Comparison of ENCODE assay signal across 22 cellular contexts in the genomic region with DNA sequence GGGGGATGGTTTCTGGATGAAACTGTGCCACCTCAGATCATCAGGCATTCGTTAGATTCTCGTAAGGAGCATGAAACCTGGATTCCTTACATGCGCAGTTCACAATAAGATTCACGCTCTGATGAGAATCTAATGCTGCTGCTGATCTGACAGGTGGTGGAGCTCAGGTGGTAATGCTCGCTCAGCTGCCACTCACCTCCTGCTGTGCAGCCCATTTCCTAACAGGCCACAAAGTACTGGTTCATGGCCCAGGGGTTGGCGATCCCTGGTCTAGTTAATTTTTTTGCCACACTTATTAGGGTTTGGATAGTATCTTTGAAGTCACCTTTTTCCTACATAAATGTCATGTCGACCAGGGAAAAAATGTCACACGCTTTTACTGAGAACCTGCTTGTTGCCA.
"Had no signal": no experiment of that assay in that cellular context is flagged by ENCODE, and none has a peak within 500 bp of the region (broad histone marks: within the 10 kb centered on the region; RNA-seq: fewer than 3 reads in every experiment).

No MANE protein-coding gene starts in this region.

- DNase-seq: activated CD4-positive, alpha-beta T cell treated with anti-CD3 and anti-CD28 coated beads, Interleukin-2, amount 10 ng/mL, durations not matched to agents 7 days and 5 days; activated CD8-positive, alpha-beta T cell treated with anti-CD3 and anti-CD28 coated beads, Interleukin-2, amount 10 ng/mL, durations not matched to agents 7 days and 5 days; activated naive CD4-positive, alpha-beta T cell treated with anti-CD3 and anti-CD28 coated beads, Interleukin-2, amount 10 ng/mL, durations not matched to agents 7 days and 5 days; activated naive CD8-positive, alpha-beta T cell treated with anti-CD3 and anti-CD28 coated beads, Interleukin-2, amount 50 U/mL, for 24 hours; activated T-cell treated with anti-CD3 and anti-CD28 coated beads, Interleukin-2, amount 50 U/mL, for 24 hours; anterior cingulate cortex; caudate nucleus; dorsolateral prefrontal cortex; foreskin keratinocyte; glutamatergic neuron; hippocampal formation; left colon; lower lobe of right lung; naive thymus-derived CD8-positive, alpha-beta T cell; ovary; right lobe of liver; stimulated activated CD4-positive, alpha-beta T cell treated with anti-CD3 and anti-CD28 coated beads, Interleukin-4, amount 100 ng/mL, for 24 hours; stimulated activated naive B cell treated with anti-CD40 and anti-IgM and Interleukin-4, amounts not matched to agents 10 μg/mL and 1 μg/mL and 100 μg/mL, for 72 hours; T-helper 9 cell; upper lobe of right lung had no signal

- H3K27me3 ChIP-seq: dorsolateral prefrontal cortex, foreskin keratinocyte, ovary, right lobe of liver, upper lobe of right lung had no signal

- H3K4me1 ChIP-seq: foreskin keratinocyte, lower lobe of right lung, upper lobe of right lung had no signal

- H3K27ac ChIP-seq: dorsolateral prefrontal cortex, foreskin keratinocyte, lower lobe of right lung, ovary, right lobe of liver, thoracic aorta, upper lobe of right lung had no signal

- H3K36me3 ChIP-seq: lower lobe of right lung, ovary, right lobe of liver, thoracic aorta, upper lobe of right lung had no signal

- H3K4me3 ChIP-seq: dorsolateral prefrontal cortex, lower lobe of right lung, ovary, right lobe of liver, thoracic aorta, upper lobe of right lung had no signal

- ATAC-seq: activated CD4-positive, CD25-positive, alpha-beta regulatory T cell treated with anti-CD3 and anti-CD28 coated beads, Interleukin-2, amount 50 U/mL, for 24 hours; activated CD8-positive, alpha-beta T cell treated with anti-CD3 and anti-CD28 coated beads, Interleukin-2, amount 10 ng/mL, durations not matched to agents 7 days and 5 days; activated naive CD8-positive, alpha-beta T cell treated with anti-CD3 and anti-CD28 coated beads, Interleukin-2, amount 50 U/mL, for 24 hours; foreskin keratinocyte; left colon; lower lobe of right lung; naive thymus-derived CD8-positive, alpha-beta T cell; right lobe of liver; stimulated activated naive B cell treated with anti-CD40 and anti-IgM and Interleukin-4, amounts not matched to agents 10 μg/mL and 1 μg/mL and 100 μg/mL, for 72 hours; upper lobe of right lung had no signal

- H3K9me3 ChIP-seq: lower lobe of right lung, ovary, right lobe of liver, thoracic aorta, upper lobe of right lung had no signal
